1 cellular context compared by ENCODE assay signal in genomic region chr3:183375337-183375736, GRCh38.
TF ChIP-seq lines count a peak whose summit lies in the region.

No MANE protein-coding gene starts in this region.

TF ChIP-seq in GM12878, 131 proteins besides CTCF, POLR2A, EP300 and RAD21:
- TF ChIP-seq RAD51 (IDR thresholded peaks at IDR 0.05) = no peak
- TF ChIP-seq RUNX3 (IDR thresholded peaks at IDR 0.05; ENCODE audit: low read length) = peak; percentile 75
